ENCODE assay signal across 11 cellular contexts in genomic region chr12:32264995-32265394, GRCh38.
DNase-seq lines count a peak whose midpoint lies in the region; ATAC-seq and TF ChIP-seq lines count a peak whose summit lies in the region.
"Had no signal": no experiment of that assay in that cellular context is flagged by ENCODE, and none has a peak within 500 bp of the region (broad histone marks: within the 10 kb centered on the region; RNA-seq: fewer than 3 reads in every experiment).

No MANE protein-coding gene starts in this region.

- peaks cover 7% of the 10 kb centered on the region for H3K4me1 Mint-ChIP-seq in stimulated activated effector memory CD8-positive, alpha-beta T cell treated with anti-CD3 and anti-CD28 coated beads, Interleukin-12 subunit alpha, Interleukin-12 subunit beta, amount 100 ng/mL, for 72 hours

- no peaks in the 10 kb centered on the region for H3K36me3 Mint-ChIP-seq in stimulated activated effector memory CD8-positive, alpha-beta T cell treated with anti-CD3 and anti-CD28 coated beads, Interleukin-12 subunit alpha, Interleukin-12 subunit beta, amount 100 ng/mL, for 72 hours

- DNase-seq in GF-D8 (lab: John Stamatoyannopoulos, UW) (peak; percentile 14), NAMALWA (ENCODE audit: low spot score) (peak; percentile 93), foreskin fibroblast (peak; percentile 46 to 78), NCI-H510A (lab: John Stamatoyannopoulos, UW) (no peak), NCI-H2029 treated with DMSO at 0.1 percent for 48 hours (lab: John Stamatoyannopoulos, UW) (no peak)
- DNase-seq in stimulated activated effector memory CD8-positive, alpha-beta T cell treated with anti-CD3 and anti-CD28 coated beads, Interleukin-12 subunit alpha, Interleukin-12 subunit beta, amount 100 ng/mL, for 72 hours (ENCODE audit: low spot score in 2 of 2), result no peak
- DNase-seq in activated CD8-positive, alpha-beta memory T cell treated with anti-CD3 and anti-CD28 coated beads, Interleukin-2, amount 50 U/mL, for 4 hours, result no peak
- DNase-seq: EL, NCI-H1092 had no signal

- H3K9me3 Mint-ChIP-seq in stimulated activated effector memory CD8-positive, alpha-beta T cell treated with anti-CD3 and anti-CD28 coated beads, Interleukin-12 subunit alpha, Interleukin-12 subunit beta, amount 100 ng/mL, for 72 hours, result no peaks in the 10 kb centered on the region

- peak; percentile 83 for ATAC-seq in GM21825 (IDR thresholded peaks at IDR 0.05; ENCODE audit: unreplicated experiment)
- no peak for ATAC-seq in stimulated activated effector memory CD8-positive, alpha-beta T cell treated with anti-CD3 and anti-CD28 coated beads, Interleukin-12 subunit alpha, Interleukin-12 subunit beta, amount 100 ng/mL, for 72 hours
- ATAC-seq: gastroesophageal sphincter had no signal

- H3K4me3 Mint-ChIP-seq in stimulated activated effector memory CD8-positive, alpha-beta T cell treated with anti-CD3 and anti-CD28 coated beads, Interleukin-12 subunit alpha, Interleukin-12 subunit beta, amount 100 ng/mL, for 72 hours, result no peak overlapping the region

- H3K27ac Mint-ChIP-seq in stimulated activated effector memory CD8-positive, alpha-beta T cell treated with anti-CD3 and anti-CD28 coated beads, Interleukin-12 subunit alpha, Interleukin-12 subunit beta, amount 100 ng/mL, for 72 hours, result no peak overlapping the region

- no peak for TF ChIP-seq CTCF in foreskin fibroblast (IDR thresholded peaks at IDR 0.05; ENCODE audit: low read depth, low read length)

- H3K4me3 ChIP-seq in foreskin fibroblast (ENCODE audit: low read depth in 1 of 2, low read length in 2 of 2), result no peak overlapping the region
- H3K4me3 ChIP-seq: gastroesophageal sphincter had no signal

Comparison
In these comparisons a context has a peak if more than half of its experiments do, and no peak if none do; other contexts are left out.
1. DNase-seq: peak in GF-D8 (single experiment), NAMALWA (single experiment) and foreskin fibroblast (2 of 2); none in stimulated activated effector memory CD8-positive, alpha-beta T cell treated with anti-CD3 and anti-CD28 coated beads, Interleukin-12 subunit alpha, Interleukin-12 subunit beta, amount 100 ng/mL, for 72 hours (0 of 2), NCI-H510A (single experiment), NCI-H2029 treated with DMSO at 0.1 percent for 48 hours (single experiment) and activated CD8-positive, alpha-beta memory T cell treated with anti-CD3 and anti-CD28 coated beads, Interleukin-2, amount 50 U/mL, for 4 hours (single experiment).